In genomic region chr3:77001071-77001470, GRCh38 we compare ENCODE assay signal across 37 cellular contexts. TPM values are rescaled to one million over a fixed set of nuclear protein-coding genes. Genes with fewer than 3 reads are reported as not detected.
"Had no signal": no experiment of that assay in that cellular context is flagged by ENCODE, and none has a peak within 500 bp of the region (broad histone marks: within the 10 kb centered on the region; RNA-seq: fewer than 3 reads in every experiment).

No MANE protein-coding gene starts in this region.

- DNase-seq: activated CD4-positive, alpha-beta memory T cell treated with anti-CD3 and anti-CD28 coated beads, Interleukin-2, amount 10 ng/mL, durations not matched to agents 7 days and 5 days; activated CD4-positive, alpha-beta T cell treated with anti-CD3 and anti-CD28 coated beads for 1 hour; activated CD4-positive, alpha-beta T cell treated with anti-CD3 and anti-CD28 coated beads for 48 hours; activated CD4-positive, CD25-positive, alpha-beta regulatory T cell; activated CD8-positive, alpha-beta memory T cell treated with anti-CD3 and anti-CD28 coated beads for 24 hours; activated CD8-positive, alpha-beta memory T cell treated with anti-CD3 and anti-CD28 coated beads, Interleukin-2, amount 10 ng/mL, durations not matched to agents 7 days and 5 days; activated CD8-positive, alpha-beta memory T cell treated with anti-CD3 and anti-CD28 coated beads, Interleukin-2, amount 50 U/mL, for 48 hours; activated effector memory CD4-positive, alpha-beta T cell treated with Interleukin-2 at 50 U/mL for 16 hours; activated naive CD4-positive, alpha-beta T cell treated with anti-CD3 and anti-CD28 coated beads, Interleukin-2, amount 10 ng/mL, durations not matched to agents 7 days and 5 days; activated naive CD8-positive, alpha-beta T cell treated with anti-CD3 and anti-CD28 coated beads, Interleukin-2, amount 50 U/mL, for 24 hours; activated T-cell treated with anti-CD3 and anti-CD28 coated beads, Interleukin-2, amount 50 U/mL, for 48 hours; amygdala; cerebellar nuclear complex; Karpas-422; KBM-7; MG63; NCI-H1048; NCI-H1436 treated with DMSO at 0.1 percent for 48 hours; NCI-H187; NCI-H2029 treated with DMSO at 0.1 percent for 48 hours; NCI-H2107; NCI-H2171; NCI-H2227 treated with DMSO at 0.1 percent for 48 hours; NCI-H524; NCI-H69; NCI-H82; NK-92 treated with Interleukin-12 subunit alpha and Interleukin-12 subunit beta, amount 100 ng/mL, for 24 hours; OCI-M1; Right ventricle myocardium superior; SW 1271; T-helper 1 cell; T-helper 2 cell; T-helper 9 cell; WERI-Rb-1 had no signal

- H3K4me3 ChIP-seq: ascending aorta, MG63 had no signal

- H3K36me3 ChIP-seq: ascending aorta, MG63, WERI-Rb-1 had no signal

- H3K4me1 Mint-ChIP-seq: activated CD4-positive, alpha-beta memory T cell treated with anti-CD3 and anti-CD28 coated beads, Interleukin-2, amount 10 ng/mL, durations not matched to agents 7 days and 5 days; activated CD8-positive, alpha-beta memory T cell treated with anti-CD3 and anti-CD28 coated beads, Interleukin-2, amount 10 ng/mL, durations not matched to agents 7 days and 5 days; activated naive CD4-positive, alpha-beta T cell treated with anti-CD3 and anti-CD28 coated beads, Interleukin-2, amount 10 ng/mL, durations not matched to agents 7 days and 5 days; activated naive CD8-positive, alpha-beta T cell treated with anti-CD3 and anti-CD28 coated beads, Interleukin-2, amount 50 U/mL, for 24 hours; IgD-negative memory B cell had no signal

- H3K9me3 ChIP-seq: ascending aorta, MG63 had no signal

- H3K27me3 ChIP-seq: ascending aorta, MG63 had no signal

- H3K36me3 Mint-ChIP-seq: activated CD8-positive, alpha-beta memory T cell treated with anti-CD3 and anti-CD28 coated beads, Interleukin-2, amount 10 ng/mL, durations not matched to agents 7 days and 5 days; activated naive CD4-positive, alpha-beta T cell treated with anti-CD3 and anti-CD28 coated beads, Interleukin-2, amount 10 ng/mL, durations not matched to agents 7 days and 5 days; activated naive CD8-positive, alpha-beta T cell; IgD-negative memory B cell had no signal

- H3K27ac ChIP-seq: ascending aorta, WERI-Rb-1 had no signal

- H3K4me3 Mint-ChIP-seq: activated CD4-positive, alpha-beta memory T cell treated with anti-CD3 and anti-CD28 coated beads, Interleukin-2, amount 10 ng/mL, durations not matched to agents 7 days and 5 days; activated CD8-positive, alpha-beta memory T cell treated with anti-CD3 and anti-CD28 coated beads, Interleukin-2, amount 10 ng/mL, durations not matched to agents 7 days and 5 days; activated naive CD4-positive, alpha-beta T cell treated with anti-CD3 and anti-CD28 coated beads, Interleukin-2, amount 10 ng/mL, durations not matched to agents 7 days and 5 days; activated naive CD8-positive, alpha-beta T cell; activated naive CD8-positive, alpha-beta T cell treated with anti-CD3 and anti-CD28 coated beads, Interleukin-2, amount 50 U/mL, for 24 hours; IgD-negative memory B cell had no signal

- H3K27me3 Mint-ChIP-seq: activated CD4-positive, alpha-beta memory T cell treated with anti-CD3 and anti-CD28 coated beads, Interleukin-2, amount 10 ng/mL, durations not matched to agents 7 days and 5 days; activated CD8-positive, alpha-beta memory T cell treated with anti-CD3 and anti-CD28 coated beads, Interleukin-2, amount 10 ng/mL, durations not matched to agents 7 days and 5 days; activated naive CD4-positive, alpha-beta T cell treated with anti-CD3 and anti-CD28 coated beads, Interleukin-2, amount 10 ng/mL, durations not matched to agents 7 days and 5 days; activated naive CD8-positive, alpha-beta T cell; activated naive CD8-positive, alpha-beta T cell treated with anti-CD3 and anti-CD28 coated beads, Interleukin-2, amount 50 U/mL, for 24 hours; IgD-negative memory B cell had no signal

- H3K4me1 ChIP-seq: ascending aorta had no signal

- H3K27ac Mint-ChIP-seq: activated CD4-positive, alpha-beta memory T cell treated with anti-CD3 and anti-CD28 coated beads, Interleukin-2, amount 10 ng/mL, durations not matched to agents 7 days and 5 days; activated CD8-positive, alpha-beta memory T cell treated with anti-CD3 and anti-CD28 coated beads, Interleukin-2, amount 10 ng/mL, durations not matched to agents 7 days and 5 days; activated naive CD4-positive, alpha-beta T cell treated with anti-CD3 and anti-CD28 coated beads, Interleukin-2, amount 10 ng/mL, durations not matched to agents 7 days and 5 days; activated naive CD8-positive, alpha-beta T cell; activated naive CD8-positive, alpha-beta T cell treated with anti-CD3 and anti-CD28 coated beads, Interleukin-2, amount 50 U/mL, for 24 hours; IgD-negative memory B cell had no signal

RNA-seq across cellular contexts. Expression of gene ROBO2, which starts 38.8 kb away (rescaled TPM):
- total RNA-seq: activated CD4-positive, alpha-beta memory T cell treated with anti-CD3 and anti-CD28 coated beads, Interleukin-2, amount 10 ng/mL, durations not matched to agents 7 days and 5 days; activated CD8-positive, alpha-beta memory T cell treated with anti-CD3 and anti-CD28 coated beads, Interleukin-2, amount 10 ng/mL, durations not matched to agents 7 days and 5 days had no signal
- polyA plus RNA-seq: IgD-negative memory B cell had no signal
